In genomic region chr1:117598489-117598888, GRCh38 we compare ENCODE assay signal across 16 cellular contexts. TPM values are rescaled to one million over a fixed set of nuclear protein-coding genes. Genes with fewer than 3 reads are reported as not detected.
DNase-seq lines count a peak whose midpoint lies in the region; ATAC-seq and TF ChIP-seq lines count a peak whose summit lies in the region.
"Had no signal": no experiment of that assay in that cellular context is flagged by ENCODE, and none has a peak within 500 bp of the region (broad histone marks: within the 10 kb centered on the region; RNA-seq: fewer than 3 reads in every experiment).

No MANE protein-coding gene starts in this region.

- H3K9me3 ChIP-seq in H9 (ENCODE audit: control insufficient read depth, low read depth, low read length) = no peaks in the 10 kb centered on the region
- H3K9me3 ChIP-seq in Peyer's patch = no peaks in the 10 kb centered on the region
- H3K9me3 ChIP-seq in skeletal muscle tissue (ENCODE audit: control insufficient read depth in 3 of 3, low read length in 3 of 3) = no peaks in the 10 kb centered on the region
- no peaks in the 10 kb centered on the region for H3K9me3 ChIP-seq in breast epithelium
- H3K9me3 ChIP-seq: BE2C, HAP-1 had no signal

- no peaks in the 10 kb centered on the region for H3K23me2 ChIP-seq in H9 (ENCODE audit: insufficient read length, low read depth, low read length, poor library complexity, severe bottlenecking)

- H2AK5ac ChIP-seq in H9 (ENCODE audit: insufficient read length, low read length) = no peak overlapping the region

- no peak overlapping the region for H2BK15ac ChIP-seq in H9 (ENCODE audit: low read depth, low read length)

- no peak overlapping the region; a peak in 1 of 7 replicates for H3K27ac Mint-ChIP-seq in H9
- H3K27ac Mint-ChIP-seq in activated CD4-positive, alpha-beta memory T cell treated with anti-CD3 and anti-CD28 coated beads for 36 hours = no peak overlapping the region
- H3K27ac Mint-ChIP-seq: HFFc6 had no signal

- no peak overlapping the region for H3K4me3 Mint-ChIP-seq in H9
- H3K4me3 Mint-ChIP-seq in activated CD4-positive, alpha-beta memory T cell treated with anti-CD3 and anti-CD28 coated beads for 36 hours = no peak overlapping the region
- H3K4me3 Mint-ChIP-seq: CD4-positive, alpha-beta memory T cell; HFFc6 had no signal

- no peak for TF ChIP-seq POLR2A in Peyer's patch (IDR thresholded peaks at IDR 0.05)
- no peak for TF ChIP-seq POLR2A in breast epithelium (IDR thresholded peaks at IDR 0.05)

- no peak overlapping the region for H2BK20ac ChIP-seq in H9 (ENCODE audit: low read depth, low read length, poor library complexity, severe bottlenecking)

- no peak overlapping the region for H3K4me3 ChIP-seq in Peyer's patch
- no peak overlapping the region for H3K4me3 ChIP-seq in skeletal muscle tissue (ENCODE audit: low read length in 3 of 3)
- no peak overlapping the region for H3K4me3 ChIP-seq in breast epithelium
- H3K4me3 ChIP-seq: GM12878, HAP-1 had no signal

- CTCF ChIA-PET in activated CD4-positive, alpha-beta memory T cell treated with anti-CD3 and anti-CD28 coated beads for 36 hours (lab: Charles Lee) = no interaction called here

- H3K27me3 ChIP-seq in H9 (ENCODE audit: insufficient read depth, low read length) (no peaks in the 10 kb centered on the region), Peyer's patch (no peaks in the 10 kb centered on the region), skeletal muscle tissue (ENCODE audit: control insufficient read depth in 3 of 3, insufficient read depth in 3 of 3, low read length in 3 of 3) (no peaks in the 10 kb centered on the region), breast epithelium (no peaks in the 10 kb centered on the region)

- H2BK12ac ChIP-seq in H9 (ENCODE audit: insufficient read length, low read depth, low read length) = no peak overlapping the region

- H3T11ph ChIP-seq in H9 (ENCODE audit: low read length) = no peak overlapping the region

- intact Hi-C loops in activated CD4-positive, alpha-beta memory T cell treated with anti-CD3 and anti-CD28 coated beads for 36 hours (cut with micrococcal nuclease) = no loop called here
- intact Hi-C loops in breast epithelium (cut with DNase I; ENCODE audit: low total_unique reads) = no loop called here

- H3K14ac ChIP-seq in H9 (ENCODE audit: insufficient read depth, low read length) = no peak overlapping the region; the same call in 1 of the 2 replicates

- no peak overlapping the region for H3K18ac ChIP-seq in H9 (ENCODE audit: insufficient read length, low read depth, low read length)

- no peak overlapping the region for H2AFZ ChIP-seq in H9 (ENCODE audit: low read length)

- no peak for TF ChIP-seq CTCF in H9 (conservative IDR thresholded peaks at IDR 0.05)
- TF ChIP-seq CTCF in Peyer's patch (IDR thresholded peaks at IDR 0.05) = no peak
- TF ChIP-seq CTCF in breast epithelium (IDR thresholded peaks at IDR 0.05) = no peak

- H3K36me3 Mint-ChIP-seq in H9 (ENCODE audit: insufficient read depth in 1 of 3, low read depth in 3 of 3) = no peaks in the 10 kb centered on the region
- no peaks in the 10 kb centered on the region for H3K36me3 Mint-ChIP-seq in activated CD4-positive, alpha-beta memory T cell treated with anti-CD3 and anti-CD28 coated beads for 36 hours
- H3K36me3 Mint-ChIP-seq: CD4-positive, alpha-beta memory T cell had no signal

- no peak for ATAC-seq in left lobe of liver
- ATAC-seq: GM12878 had no signal

- no peaks in the 10 kb centered on the region for H3K36me3 ChIP-seq in Peyer's patch
- H3K36me3 ChIP-seq in skeletal muscle tissue (ENCODE audit: control insufficient read depth in 3 of 3, insufficient read depth in 3 of 3, low read length in 3 of 3) = no peaks in the 10 kb centered on the region
- no peaks in the 10 kb centered on the region for H3K36me3 ChIP-seq in breast epithelium
- H3K36me3 ChIP-seq: BE2C, HAP-1 had no signal

- no peak overlapping the region for H3K4me2 ChIP-seq in H9 (ENCODE audit: insufficient read depth, insufficient read length, low read length)

- peaks cover 5 to 6% of the 10 kb centered on the region in 2 experiments for H3K4me1 Mint-ChIP-seq in H9
- no peaks in the 10 kb centered on the region for H3K4me1 Mint-ChIP-seq in activated CD4-positive, alpha-beta memory T cell treated with anti-CD3 and anti-CD28 coated beads for 36 hours (ENCODE audit: low read depth)

- H3K27me3 Mint-ChIP-seq in H9 (ENCODE audit: low read depth) = peaks cover 14% of the 10 kb centered on the region
- H3K27me3 Mint-ChIP-seq in activated CD4-positive, alpha-beta memory T cell treated with anti-CD3 and anti-CD28 coated beads for 36 hours = no peaks in the 10 kb centered on the region
- H3K27me3 Mint-ChIP-seq: CD4-positive, alpha-beta memory T cell had no signal

- H3K27ac ChIP-seq in H9 (ENCODE audit: insufficient read length, low read depth, low read length) (no peak overlapping the region), Peyer's patch (no peak overlapping the region), skeletal muscle tissue (ENCODE audit: low read depth, low read length) (peak overlapping the region; percentile 93), breast epithelium (no peak overlapping the region)
- H3K27ac ChIP-seq: C4-2B, HL-60 had no signal

- H2BK5ac ChIP-seq in H9 (ENCODE audit: insufficient read length, low read length) = no peak overlapping the region

- no peak overlapping the region for H3K4ac ChIP-seq in H9 (ENCODE audit: low read depth, low read length)

- no peaks in the 10 kb centered on the region for H3K9me3 Mint-ChIP-seq in H9
- no peaks in the 10 kb centered on the region for H3K9me3 Mint-ChIP-seq in activated CD4-positive, alpha-beta memory T cell treated with anti-CD3 and anti-CD28 coated beads for 36 hours
- H3K9me3 Mint-ChIP-seq: CD4-positive, alpha-beta memory T cell; HFFc6 had no signal

- no peak overlapping the region for H3K56ac ChIP-seq in H9 (ENCODE audit: insufficient read length, low read depth, low read length)

- H4K20me1 ChIP-seq in H9 (ENCODE audit: control insufficient read depth, insufficient read depth, insufficient read length) = no peaks in the 10 kb centered on the region

- DNase-seq in H9 (peak; percentile 7), Peyer's patch (peak in 2 of 3 donors; percentile 12 to 24), left lobe of liver (ENCODE audit: low spot score) (peak; percentile 12), SHP77 (lab: John Stamatoyannopoulos, UW) (no peak), breast epithelium (ENCODE audit: low spot score in 2 of 2) (no peak)
- no peak for DNase-seq in activated CD4-positive, alpha-beta memory T cell treated with anti-CD3 and anti-CD28 coated beads for 36 hours
- DNase-seq: BE2C; CD4-positive, alpha-beta memory T cell; DMS79; GOT3; HFFc6 had no signal

- H3K79me2 ChIP-seq in H9 (ENCODE audit: insufficient read depth, low read length) = no peaks in the 10 kb centered on the region

- H3K79me1 ChIP-seq in H9 (ENCODE audit: insufficient read depth, low read depth, low read length, poor library complexity, severe bottlenecking) = no peaks in the 10 kb centered on the region

- no peak overlapping the region for H2BK120ac ChIP-seq in H9 (ENCODE audit: low read depth, low read length, poor library complexity, severe bottlenecking)

- no CpG with 5 or more reads among the region's 6 CpGs for WGBS in H9 (ENCODE audit: extremely low coverage, insufficient read length, low lambda C conversion rate)

- no peak overlapping the region for H4K91ac ChIP-seq in H9 (ENCODE audit: insufficient read length, low read depth, low read length)

- no peak overlapping the region for H4K5ac ChIP-seq in H9 (ENCODE audit: insufficient read length, low read depth, low read length)

- no peak overlapping the region for H3K9ac ChIP-seq in H9 (ENCODE audit: extremely low read depth, insufficient read length, low read length)
- H3K9ac ChIP-seq in skeletal muscle tissue (ENCODE audit: low read depth in 1 of 3, low read length in 3 of 3) = no peak overlapping the region

- no peaks in the 10 kb centered on the region for H3K4me1 ChIP-seq in H9 (ENCODE audit: insufficient read depth, low read length)
- H3K4me1 ChIP-seq in Peyer's patch = no peaks in the 10 kb centered on the region
- peaks cover 49 to 56% (median 49%) of the 10 kb centered on the region in 3 donors for H3K4me1 ChIP-seq in skeletal muscle tissue (ENCODE audit: control insufficient read depth in 3 of 3, insufficient read depth in 3 of 3, low read length in 3 of 3)
- no peaks in the 10 kb centered on the region for H3K4me1 ChIP-seq in breast epithelium
- H3K4me1 ChIP-seq: BE2C, HAP-1 had no signal

- no peak overlapping the region for H4K8ac ChIP-seq in H9 (replicated peaks; ENCODE audit: insufficient read length, low read depth, low read length)

- no peak overlapping the region for H3K23ac ChIP-seq in H9 (ENCODE audit: insufficient read length, low read depth, low read length)

- POLR2A ChIA-PET in activated CD4-positive, alpha-beta memory T cell treated with anti-CD3 and anti-CD28 coated beads for 36 hours (lab: Charles Lee) = no interaction called here

RNA-seq across cellular contexts. Expression of gene TENT5C, which starts 7.4 kb away (rescaled TPM):
- total RNA-seq in H9 (2021) (0.18 and 0.37 TPM in 2 replicates), Peyer's patch (10 to 100 TPM in 3 of 4 donors, 1 to 10 TPM in 1; 6.4 to 20.6 (median 12.8) TPM), left lobe of liver (2.4 TPM), skeletal muscle tissue (48.0 TPM), breast epithelium (10 to 100 TPM in 2 of 3 donors, 1 to 10 TPM in 1; 4.0 to 10.2 (median 10.2) TPM)
- total RNA-seq in activated CD4-positive, alpha-beta memory T cell treated with anti-CD3 and anti-CD28 coated beads for 36 hours = 10 to 100 TPM; 13.8 to 14.0 TPM

Comparison
In these comparisons a context has a peak if more than half of its experiments do, and no peak if none do; other contexts are left out.
1. DNase-seq: peak in H9 (single experiment), Peyer's patch (2 of 3) and left lobe of liver (single experiment); none in SHP77 (0 of 2), activated CD4-positive, alpha-beta memory T cell treated with anti-CD3 and anti-CD28 coated beads for 36 hours (single experiment) and breast epithelium (0 of 2).